ENCODE assay signal across 28 cellular contexts in genomic region chr2:124250433-124250832, GRCh38.
"Had no signal": no experiment of that assay in that cellular context is flagged by ENCODE, and none has a peak within 500 bp of the region (broad histone marks: within the 10 kb centered on the region; RNA-seq: fewer than 3 reads in every experiment).

No MANE protein-coding gene starts in this region.

- H3K27me3 Mint-ChIP-seq: activated B cell treated with CpG ODN at 0.5 μM for 24 hours; activated CD4-positive, alpha-beta T cell treated with anti-CD3 and anti-CD28 coated beads for 36 hours; activated naive CD8-positive, alpha-beta T cell; activated T-cell treated with anti-CD3 and anti-CD28 coated beads, Interleukin-2, amount 50 U/mL, for 24 hours; activated T-helper 17 cell treated with anti-CD3 and anti-CD28 coated beads, Interleukin-2, amount 50 U/mL, for 72 hours; naive B cell; stimulated activated naive CD8-positive, alpha-beta T cell treated with anti-CD3 and anti-CD28 coated beads, Interleukin-15, amount 100 ng/mL, for 72 hours had no signal

- DNase-seq: activated B cell treated with CpG ODN at 0.5 μM for 24 hours; activated CD4-positive, alpha-beta T cell treated with anti-CD3 and anti-CD28 coated beads for 36 hours; activated CD4-positive, alpha-beta T cell treated with anti-CD3 and anti-CD28 coated beads, Interleukin-2, amount 50 U/mL, for 4 hours; activated CD8-positive, alpha-beta memory T cell treated with anti-CD3 and anti-CD28 coated beads for 24 hours; activated CD8-positive, alpha-beta memory T cell treated with anti-CD3 and anti-CD28 coated beads, Interleukin-2, amount 50 U/mL, for 4 hours; activated T-cell treated with anti-CD3 and anti-CD28 coated beads, Interleukin-2, amount 50 U/mL, for 24 hours; adrenal gland; brain microvascular endothelial cell; central memory CD4-positive, alpha-beta T cell; dermis blood vessel endothelial cell; effector CD8-positive, alpha-beta T cell; immature natural killer cell; lower lobe of right lung; naive B cell; occipital lobe; posterior cingulate gyrus; small intestine; stimulated activated CD4-positive, alpha-beta T cell treated with anti-CD3 and anti-CD28 coated beads, Interleukin-2, amount 100 ng/mL, for 24 hours; stimulated activated naive CD8-positive, alpha-beta T cell treated with anti-CD3 and anti-CD28 coated beads, Interleukin-15, amount 100 ng/mL, for 72 hours had no signal

- H3K9me3 Mint-ChIP-seq: stimulated activated naive CD8-positive, alpha-beta T cell treated with anti-CD3 and anti-CD28 coated beads, Interleukin-15, amount 100 ng/mL, for 72 hours had no signal

- H3K36me3 Mint-ChIP-seq: activated naive CD8-positive, alpha-beta T cell; immature natural killer cell; naive B cell; stimulated activated effector memory CD8-positive, alpha-beta T cell treated with anti-CD3 and anti-CD28 coated beads, Interleukin-12 subunit alpha, Interleukin-12 subunit beta, amount 100 ng/mL, for 72 hours had no signal

- H3K27ac ChIP-seq: adrenal gland, ascending aorta, brain microvascular endothelial cell, foreskin keratinocyte, lower lobe of right lung, tibial nerve, vagina had no signal

- H3K4me1 ChIP-seq: adrenal gland, ascending aorta, foreskin keratinocyte, lower lobe of right lung, tibial nerve, vagina had no signal

- H3K27ac Mint-ChIP-seq: activated B cell treated with CpG ODN at 0.5 μM for 24 hours; activated CD4-positive, alpha-beta T cell treated with anti-CD3 and anti-CD28 coated beads for 36 hours; activated naive CD8-positive, alpha-beta T cell; activated T-cell treated with anti-CD3 and anti-CD28 coated beads, Interleukin-2, amount 50 U/mL, for 24 hours; activated T-helper 17 cell treated with anti-CD3 and anti-CD28 coated beads, Interleukin-2, amount 50 U/mL, for 72 hours; immature natural killer cell; naive B cell; stimulated activated effector memory CD8-positive, alpha-beta T cell treated with anti-CD3 and anti-CD28 coated beads, Interleukin-12 subunit alpha, Interleukin-12 subunit beta, amount 100 ng/mL, for 72 hours; stimulated activated naive CD8-positive, alpha-beta T cell treated with anti-CD3 and anti-CD28 coated beads, Interleukin-15, amount 100 ng/mL, for 72 hours had no signal

- H3K4me3 ChIP-seq: adrenal gland, ascending aorta, lower lobe of right lung, tibial nerve, vagina had no signal

- H3K27me3 ChIP-seq: adrenal gland, ascending aorta, brain microvascular endothelial cell, foreskin keratinocyte, tibial nerve, vagina had no signal

- H3K4me1 Mint-ChIP-seq: activated B cell treated with CpG ODN at 0.5 μM for 24 hours; activated CD4-positive, alpha-beta T cell treated with anti-CD3 and anti-CD28 coated beads for 36 hours; activated T-helper 17 cell treated with anti-CD3 and anti-CD28 coated beads, Interleukin-2, amount 50 U/mL, for 72 hours; immature natural killer cell; naive B cell; stimulated activated effector memory CD8-positive, alpha-beta T cell treated with anti-CD3 and anti-CD28 coated beads, Interleukin-12 subunit alpha, Interleukin-12 subunit beta, amount 100 ng/mL, for 72 hours; stimulated activated naive CD8-positive, alpha-beta T cell treated with anti-CD3 and anti-CD28 coated beads, Interleukin-15, amount 100 ng/mL, for 72 hours had no signal

- H3K9me3 ChIP-seq: adrenal gland, ascending aorta, lower lobe of right lung, tibial nerve, vagina had no signal

- H3K36me3 ChIP-seq: adrenal gland, ascending aorta, brain microvascular endothelial cell, lower lobe of right lung, tibial nerve, vagina had no signal

- ATAC-seq: activated CD4-positive, alpha-beta T cell treated with anti-CD3 and anti-CD28 coated beads for 36 hours; activated T-helper 17 cell treated with anti-CD3 and anti-CD28 coated beads, Interleukin-2, amount 50 U/mL, for 72 hours; foreskin keratinocyte; left lobe of liver; lower lobe of right lung; sciatic nerve; stimulated activated effector memory CD8-positive, alpha-beta T cell treated with anti-CD3 and anti-CD28 coated beads, Interleukin-12 subunit alpha, Interleukin-12 subunit beta, amount 100 ng/mL, for 72 hours; stimulated activated naive CD8-positive, alpha-beta T cell treated with anti-CD3 and anti-CD28 coated beads, Interleukin-15, amount 100 ng/mL, for 72 hours had no signal

- H3K4me3 Mint-ChIP-seq: activated B cell treated with CpG ODN at 0.5 μM for 24 hours; activated CD4-positive, alpha-beta T cell treated with anti-CD3 and anti-CD28 coated beads for 36 hours; activated naive CD8-positive, alpha-beta T cell; activated T-cell treated with anti-CD3 and anti-CD28 coated beads, Interleukin-2, amount 50 U/mL, for 24 hours; activated T-helper 17 cell treated with anti-CD3 and anti-CD28 coated beads, Interleukin-2, amount 50 U/mL, for 72 hours; immature natural killer cell; naive B cell; stimulated activated effector memory CD8-positive, alpha-beta T cell treated with anti-CD3 and anti-CD28 coated beads, Interleukin-12 subunit alpha, Interleukin-12 subunit beta, amount 100 ng/mL, for 72 hours; stimulated activated naive CD8-positive, alpha-beta T cell treated with anti-CD3 and anti-CD28 coated beads, Interleukin-15, amount 100 ng/mL, for 72 hours had no signal
